In genomic region chr4:40189997-40190396, GRCh38 we compare ENCODE assay signal across 1 cellular context.
TF ChIP-seq lines count a peak whose summit lies in the region.

No MANE protein-coding gene starts in this region.

TF ChIP-seq in HepG2, 621 proteins besides CTCF, POLR2A, EP300 and RAD21 (continued from another document):
- TF ChIP-seq ZBTB25 (CRISPR knock-in tag; IDR thresholded peaks at IDR 0.05) (no peak), KDM1A (CRISPR knock-in tag; IDR thresholded peaks at IDR 0.05) (no peak), ZKSCAN5 (CRISPR knock-in tag; IDR thresholded peaks at IDR 0.05) (no peak), ZNF619 (CRISPR knock-in tag; IDR thresholded peaks at IDR 0.05) (no peak), HNRNPL (IDR thresholded peaks at IDR 0.05; ENCODE audit: low read depth, low read length) (no peak), ZFX (CRISPR knock-in tag; IDR thresholded peaks at IDR 0.05; ENCODE audit: low read depth) (no peak), ZNF792 (CRISPR knock-in tag; IDR thresholded peaks at IDR 0.05) (no peak), ZNF576 (CRISPR knock-in tag; IDR thresholded peaks at IDR 0.05) (no peak), ZNF362 (CRISPR knock-in tag; IDR thresholded peaks at IDR 0.05; ENCODE audit: borderline replicate concordance) (no peak), SIX1 (CRISPR knock-in tag; IDR thresholded peaks at IDR 0.05; ENCODE audit: borderline replicate concordance) (no peak)
